In genomic region chr1:26021647-26022403, GRCh38 we compare ENCODE assay signal across 10 cellular contexts. TPM values are rescaled to one million over a fixed set of nuclear protein-coding genes. Genes with fewer than 3 reads are reported as not detected.
DNase-seq lines count a peak whose midpoint lies in the region; ATAC-seq and TF ChIP-seq lines count a peak whose summit lies in the region.
"Had no signal": no experiment of that assay in that cellular context is flagged by ENCODE, and none has a peak within 500 bp of the region (broad histone marks: within the 10 kb centered on the region; RNA-seq: fewer than 3 reads in every experiment).

Gene EXTL1, plus strand, starts transcription at chr1:26021775. Its CDS starts 872 bp downstream, at chr1:26022647.

- 14% methylated on average over 7 of the region's 15 CpGs for WGBS in SK-N-SH (ENCODE audit: low lambda C conversion rate)

- CTCF ChIA-PET in SK-N-SH (lab: Yijun Ruan, JAX) = interaction anchor here (1.0 to 3.0 kb wide), 9 partner anchors 12 to 148 kb away, joined by 3 to 12 read pairs (median 9); partner anchors contain the start of genes PAFAH2 and ZNF593

- no peaks in the 10 kb centered on the region for H3K27me3 ChIP-seq in SK-N-SH (ENCODE audit: insufficient read depth)
- H3K27me3 ChIP-seq in parathyroid adenoma (ENCODE audit: control insufficient read depth, insufficient read depth, low read length) = no peaks in the 10 kb centered on the region

- POLR2A ChIA-PET in SK-N-SH (lab: Yijun Ruan, JAX) = interaction anchor here (0.7 to 1.9 kb wide), 6 partner anchors 14 to 147 kb away, joined by 3 to 13 read pairs (median 4); partner anchors contain the start of genes PAFAH2 and PAQR7

- H3K27ac ChIP-seq in SK-N-SH (ENCODE audit: low read depth in 2 of 2, low read length in 1 of 2) (peak within 1 kb of the TSS in 1 of 2 experiments; percentile 95; a peak in 2 of 4 replicates), parathyroid adenoma (no peak within 1 kb of the TSS)

- no peak for TF ChIP-seq CTCF in SK-N-SH (IDR thresholded peaks at IDR 0.05)
- no peak for TF ChIP-seq CTCF in parathyroid adenoma (IDR thresholded peaks at IDR 0.05)

- H3K36me3 ChIP-seq in SK-N-SH (replicated peaks in 1 of 2; ENCODE audit: control insufficient read depth in 1 of 2, insufficient read depth in 2 of 2, low read length in 1 of 2) (no peaks in the 10 kb centered on the region), parathyroid adenoma (ENCODE audit: control insufficient read depth, insufficient read depth, low read length) (no peaks in the 10 kb centered on the region)

- peak; percentile 85 for ATAC-seq in Right ventricle myocardium superior (ENCODE audit: poor library complexity)
- no peak for ATAC-seq in stimulated activated memory B cell treated with anti-CD40 and anti-IgM and Interleukin-4, amounts not matched to agents 10 μg/mL and 1 μg/mL and 100 μg/mL, for 72 hours

- H3K4me1 Mint-ChIP-seq in stimulated activated memory B cell treated with anti-CD40 and anti-IgM and Interleukin-4, amounts not matched to agents 10 μg/mL and 1 μg/mL and 100 μg/mL, for 72 hours = peaks cover under 1% of the 10 kb centered on the region

- H3K27ac Mint-ChIP-seq in stimulated activated memory B cell treated with anti-CD40 and anti-IgM and Interleukin-4, amounts not matched to agents 10 μg/mL and 1 μg/mL and 100 μg/mL, for 72 hours = no peak within 1 kb of the TSS
- H3K27ac Mint-ChIP-seq: activated CD4-positive, alpha-beta T cell treated with anti-CD3 and anti-CD28 coated beads, Interleukin-2, amount 10 ng/mL, durations not matched to agents 7 days and 5 days had no signal

- no peaks in the 10 kb centered on the region for H3K36me3 Mint-ChIP-seq in stimulated activated memory B cell treated with anti-CD40 and anti-IgM and Interleukin-4, amounts not matched to agents 10 μg/mL and 1 μg/mL and 100 μg/mL, for 72 hours
- H3K36me3 Mint-ChIP-seq: immature natural killer cell had no signal

- peak within 1 kb of the TSS; percentile 48 to 59 for H3K4me3 ChIP-seq in SK-N-SH (ENCODE audit: low read depth in 2 of 2, low read length in 1 of 2)
- H3K4me3 ChIP-seq in parathyroid adenoma (ENCODE audit: low read depth, low read length) = no peak within 1 kb of the TSS

- H3K79me2 ChIP-seq in SK-N-SH (ENCODE audit: insufficient read depth) = no peaks in the 10 kb centered on the region
- H3K79me2 ChIP-seq in parathyroid adenoma = no peaks in the 10 kb centered on the region

- 0 out of 2 replicates have a peak, but pooled peaks have one; percentile 7 for TF ChIP-seq RAD21 in SK-N-SH (IDR thresholded peaks at IDR 0.05; ENCODE audit: low read length)

- H4K20me1 ChIP-seq in SK-N-SH (ENCODE audit: insufficient read depth) = no peaks in the 10 kb centered on the region

- H2AFZ ChIP-seq in SK-N-SH (ENCODE audit: low read depth) (no peak within 1 kb of the TSS), parathyroid adenoma (peak within 1 kb of the TSS; percentile 34)

- peaks cover 2 to 43% of the 10 kb centered on the region in 2 experiments; a peak in 2 of 4 replicates for H3K4me1 ChIP-seq in SK-N-SH (ENCODE audit: control insufficient read depth in 1 of 2, insufficient read depth in 2 of 2, low read depth in 1 of 2, low read length in 1 of 2)
- H3K4me1 ChIP-seq in parathyroid adenoma = no peaks in the 10 kb centered on the region

- H3K9me2 ChIP-seq in SK-N-SH = no peaks in the 10 kb centered on the region

- no peak within 1 kb of the TSS for H3K9ac ChIP-seq in SK-N-SH
- H3K9ac ChIP-seq in parathyroid adenoma = no peak within 1 kb of the TSS

- no peak within 1 kb of the TSS for H3K4me3 Mint-ChIP-seq in stimulated activated memory B cell treated with anti-CD40 and anti-IgM and Interleukin-4, amounts not matched to agents 10 μg/mL and 1 μg/mL and 100 μg/mL, for 72 hours
- H3K4me3 Mint-ChIP-seq: activated CD4-positive, alpha-beta T cell treated with anti-CD3 and anti-CD28 coated beads, Interleukin-2, amount 10 ng/mL, durations not matched to agents 7 days and 5 days; immature natural killer cell had no signal

- H3F3A ChIP-seq in SK-N-SH (replicated peaks; ENCODE audit: insufficient read depth) = no peaks in the 10 kb centered on the region

- TF ChIP-seq EP300 in SK-N-SH (IDR thresholded peaks at IDR 0.05; ENCODE audit: borderline replicate concordance in 1 of 2, low read depth in 1 of 2, low read length in 1 of 2) = peak in 1 of 2 experiments; percentile 52; a peak in 1 of 4 replicates

- peak; percentile 59 for DNase-seq in EH (ENCODE audit: low read depth)
- peak; percentile 96 for DNase-seq in SK-N-SH
- peak; percentile 85 for DNase-seq in Right ventricle myocardium superior
- DNase-seq in germinal center (ENCODE audit: low spot score) = no peak
- DNase-seq in NK-92 (lab: John Stamatoyannopoulos, UW; ENCODE audit: unreplicated experiment) = no peak
- DNase-seq in stimulated activated CD4-positive, alpha-beta T cell treated with anti-CD3 and anti-CD28 coated beads, Interleukin-4, amount 100 ng/mL, for 24 hours = no peak
- DNase-seq: activated CD4-positive, alpha-beta T cell treated with anti-CD3 and anti-CD28 coated beads, Interleukin-2, amount 10 ng/mL, durations not matched to agents 7 days and 5 days; immature natural killer cell had no signal

- H3K9me3 ChIP-seq in SK-N-SH (no peaks in the 10 kb centered on the region), parathyroid adenoma (ENCODE audit: control insufficient read depth, low read length) (no peaks in the 10 kb centered on the region)

- no peaks in the 10 kb centered on the region for H3K9me3 Mint-ChIP-seq in stimulated activated memory B cell treated with anti-CD40 and anti-IgM and Interleukin-4, amounts not matched to agents 10 μg/mL and 1 μg/mL and 100 μg/mL, for 72 hours
- H3K9me3 Mint-ChIP-seq: activated CD4-positive, alpha-beta T cell treated with anti-CD3 and anti-CD28 coated beads, Interleukin-2, amount 10 ng/mL, durations not matched to agents 7 days and 5 days; immature natural killer cell had no signal

- intact Hi-C loops in Right ventricle myocardium superior (cut with DNase I) = no loop called here

- H3K27me3 Mint-ChIP-seq in stimulated activated memory B cell treated with anti-CD40 and anti-IgM and Interleukin-4, amounts not matched to agents 10 μg/mL and 1 μg/mL and 100 μg/mL, for 72 hours = peaks cover 17% of the 10 kb centered on the region

- H3K4me2 ChIP-seq in SK-N-SH (peak within 1 kb of the TSS; percentile 71), parathyroid adenoma (ENCODE audit: low read length) (no peak within 1 kb of the TSS)

TF ChIP-seq in SK-N-SH, 30 proteins besides CTCF, POLR2A, EP300 and RAD21 (continues in another document):
- TF ChIP-seq EZH2phosphoT487 (IDR thresholded peaks at IDR 0.05; ENCODE audit: borderline replicate concordance, low read depth) = no peak
- no peak for TF ChIP-seq TEAD4 (IDR thresholded peaks at IDR 0.05; ENCODE audit: borderline replicate concordance, insufficient read depth)
- TF ChIP-seq SMC3 (IDR thresholded peaks at IDR 0.05; ENCODE audit: low read depth, low read length) = no peak
- no peak for TF ChIP-seq YY1 (IDR thresholded peaks at IDR 0.05; ENCODE audit: low read depth)
- TF ChIP-seq MXI1 (IDR thresholded peaks at IDR 0.05; ENCODE audit: low read depth, low read length) = peak; percentile 71; the same call in 1 of the 2 replicates
- TF ChIP-seq TAF1 (IDR thresholded peaks at IDR 0.05; ENCODE audit: borderline replicate concordance, low read depth, low read length) = peak; percentile 60; the same call in 1 of the 2 replicates
- TF ChIP-seq, protein P1, sequence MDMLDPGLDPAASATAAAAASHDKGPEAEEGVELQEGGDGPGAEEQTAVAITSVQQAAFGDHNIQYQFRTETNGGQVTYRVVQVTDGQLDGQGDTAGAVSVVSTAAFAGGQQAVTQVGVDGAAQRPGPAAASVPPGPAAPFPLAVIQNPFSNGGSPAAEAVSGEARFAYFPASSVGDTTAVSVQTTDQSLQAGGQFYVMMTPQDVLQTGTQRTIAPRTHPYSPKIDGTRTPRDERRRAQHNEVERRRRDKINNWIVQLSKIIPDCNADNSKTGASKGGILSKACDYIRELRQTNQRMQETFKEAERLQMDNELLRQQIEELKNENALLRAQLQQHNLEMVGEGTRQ (IDR thresholded peaks at IDR 0.05; ENCODE audit: borderline replicate concordance, low read depth, low read length) = no peak
- no peak for TF ChIP-seq ELF1 (IDR thresholded peaks at IDR 0.05)
- no peak for TF ChIP-seq NFIC (IDR thresholded peaks at IDR 0.05; ENCODE audit: borderline replicate concordance)
- TF ChIP-seq POLR2AphosphoS5 (IDR thresholded peaks at IDR 0.05; ENCODE audit: low read depth, low read length) = peak; percentile 88
- no peak for TF ChIP-seq FOSL2 (IDR thresholded peaks at IDR 0.05; ENCODE audit: borderline replicate concordance, low read depth)
- 0 out of 2 replicates have a peak, but pooled peaks have one; percentile 24 for TF ChIP-seq RCOR1 (IDR thresholded peaks at IDR 0.05; ENCODE audit: low read length)
- TF ChIP-seq REST (IDR thresholded peaks at IDR 0.05; ENCODE audit: low read depth, low read length) = no peak
- TF ChIP-seq MEF2A (IDR thresholded peaks at IDR 0.05; ENCODE audit: borderline replicate concordance, low read depth) = no peak

RNA-seq across cellular contexts. Expression of gene EXTL1, which starts in this region (rescaled TPM):
- 0.58 and 1.1 TPM in 2 replicates for polyA plus RNA-seq in SK-N-SH (2012; rRNA removed)
- polyA plus RNA-seq in SK-N-SH (2012; cell fraction: cytosol; rRNA removed) = 0.33 and 0.51 TPM in 2 replicates
- polyA plus RNA-seq in SK-N-SH (2012; cell fraction: nucleus; rRNA removed) = 3.7 and 3.8 TPM in 2 replicates
- 11.9 TPM for total RNA-seq in Right ventricle myocardium superior
- total RNA-seq: activated CD4-positive, alpha-beta T cell treated with anti-CD3 and anti-CD28 coated beads, Interleukin-2, amount 10 ng/mL, durations not matched to agents 7 days and 5 days had no signal
- polyA plus RNA-seq: immature natural killer cell had no signal

Comparison
In these comparisons a context has a peak if more than half of its experiments do, and no peak if none do; other contexts are left out.
1. DNase-seq: peak in EH (single experiment), SK-N-SH (single experiment) and Right ventricle myocardium superior (single experiment); none in germinal center (single experiment), NK-92 (single experiment) and stimulated activated CD4-positive, alpha-beta T cell treated with anti-CD3 and anti-CD28 coated beads, Interleukin-4, amount 100 ng/mL, for 24 hours (single experiment).